16 cellular contexts compared by ENCODE assay signal in genomic region chr3:30521156-30521555, GRCh38.
DNase-seq lines count a peak whose midpoint lies in the region; ATAC-seq and TF ChIP-seq lines count a peak whose summit lies in the region.
"Had no signal": no experiment of that assay in that cellular context is flagged by ENCODE, and none has a peak within 500 bp of the region (broad histone marks: within the 10 kb centered on the region; RNA-seq: fewer than 3 reads in every experiment).

No MANE protein-coding gene starts in this region.

- no peaks in the 10 kb centered on the region for H3K79me2 ChIP-seq in mesendoderm (ENCODE audit: control insufficient read depth, insufficient read depth, low read length)

- intact Hi-C loops in right cardiac atrium (cut with DNase I) = loop anchor here in 3 of 4 donors (10.0 kb wide), 4 partner anchors 54 to 164 kb away; partner anchors contain the start of gene TGFBR2 (in 1 of the 3)
- intact Hi-C loops in lower lobe of right lung (cut with DNase I) = no loop called here

- H3K9me3 ChIP-seq in right atrium auricular region (no peaks in the 10 kb centered on the region), right cardiac atrium (ENCODE audit: control insufficient read depth, low read length) (no peaks in the 10 kb centered on the region), lower lobe of right lung (no peaks in the 10 kb centered on the region), subcutaneous abdominal adipose tissue (ENCODE audit: control insufficient read depth in 5 of 5, low read length in 5 of 5) (no peaks in the 10 kb centered on the region)
- H3K9me3 ChIP-seq: A549, Caco-2 had no signal

- H2BK120ac ChIP-seq in mesendoderm (ENCODE audit: low read depth, low read length) = no peak overlapping the region

- no peak overlapping the region for H3K4me2 ChIP-seq in mesendoderm (ENCODE audit: low read length)
- H3K4me2 ChIP-seq: A549, PC-9 had no signal

- no peak overlapping the region for H4K8ac ChIP-seq in mesendoderm (ENCODE audit: low read depth, low read length)

- peak overlapping the region; percentile 24 to 74 for H3K27ac ChIP-seq in right atrium auricular region
- no peak overlapping the region for H3K27ac ChIP-seq in right cardiac atrium (ENCODE audit: low read length)
- H3K27ac ChIP-seq in lower lobe of right lung = peak overlapping the region; percentile 69
- H3K27ac ChIP-seq in subcutaneous abdominal adipose tissue (ENCODE audit: low read depth, low read length) = peak overlapping the region; percentile 57
- H3K27ac ChIP-seq in mesendoderm (ENCODE audit: low read depth, low read length) = no peak overlapping the region
- H3K27ac ChIP-seq: PC-9 had no signal

- no peak overlapping the region for H3K4ac ChIP-seq in mesendoderm (ENCODE audit: low read depth, low read length)

- H3K23ac ChIP-seq in mesendoderm (ENCODE audit: low read length) = no peak overlapping the region

- no peak overlapping the region for H2AK5ac ChIP-seq in mesendoderm (ENCODE audit: low read length)

- ATAC-seq in right cardiac atrium (no peak), lower lobe of right lung (no peak), GM18873 (IDR thresholded peaks at IDR 0.05; ENCODE audit: low FRiP score, unreplicated experiment) (no peak)
- ATAC-seq: A549 had no signal

- H3K79me1 ChIP-seq in mesendoderm (ENCODE audit: low read length) = no peaks in the 10 kb centered on the region

- H3K27me3 ChIP-seq in right atrium auricular region (no peaks in the 10 kb centered on the region), right cardiac atrium (ENCODE audit: control insufficient read depth, insufficient read depth) (no peaks in the 10 kb centered on the region), lower lobe of right lung (ENCODE audit: low read depth) (no peaks in the 10 kb centered on the region), subcutaneous abdominal adipose tissue (ENCODE audit: control insufficient read depth in 5 of 5, insufficient read depth in 4 of 5, low read length in 5 of 5) (no peaks in the 10 kb centered on the region), mesendoderm (ENCODE audit: insufficient read depth, low read length, poor library complexity) (no peaks in the 10 kb centered on the region)

- H3K9ac ChIP-seq in subcutaneous abdominal adipose tissue (ENCODE audit: low read length in 5 of 5) = peak overlapping the region in 1 of 5 donors; percentile 40
- no peak overlapping the region for H3K9ac ChIP-seq in mesendoderm (ENCODE audit: low read length)

- H3K4me1 ChIP-seq in right atrium auricular region = peaks cover 0 to 48% of the 10 kb centered on the region in 2 donors
- H3K4me1 ChIP-seq in right cardiac atrium (ENCODE audit: control insufficient read depth, insufficient read depth, low read length) = peaks cover 6% of the 10 kb centered on the region
- peaks cover 61% of the 10 kb centered on the region for H3K4me1 ChIP-seq in lower lobe of right lung
- peaks cover 7 to 26% (median 14%) of the 10 kb centered on the region in 5 donors for H3K4me1 ChIP-seq in subcutaneous abdominal adipose tissue (ENCODE audit: control insufficient read depth in 5 of 5, insufficient read depth in 5 of 5, low read length in 5 of 5)
- H3K4me1 ChIP-seq in mesendoderm (ENCODE audit: control insufficient read depth, low read depth, low read length) = no peaks in the 10 kb centered on the region
- H3K4me1 ChIP-seq: Caco-2 had no signal

- H3K4me3 ChIP-seq in right atrium auricular region (no peak overlapping the region), right cardiac atrium (ENCODE audit: low read length) (no peak overlapping the region), lower lobe of right lung (no peak overlapping the region), subcutaneous abdominal adipose tissue (ENCODE audit: low read depth in 1 of 5, low read length in 5 of 5) (no peak overlapping the region), mesendoderm (ENCODE audit: low read length) (no peak overlapping the region)
- H3K4me3 ChIP-seq: A549, PC-9 had no signal

- DNase-seq in right atrium auricular region (ENCODE audit: low spot score) = no peak
- no peak for DNase-seq in right cardiac atrium
- no peak for DNase-seq in lower lobe of right lung
- no peak for DNase-seq in mesendoderm
- no peak for DNase-seq in medulla oblongata (ENCODE audit: extremely low spot score)
- DNase-seq: Caco-2, H7, Kasumi-1, NCI-H1930, NCI-H2171, NCI-H446 treated with DMSO at 0.1 percent for 48 hours, NCI-H774, PC-9 had no signal

- H2BK5ac ChIP-seq in mesendoderm (ENCODE audit: low read length) = no peak overlapping the region

- H3K56ac ChIP-seq in mesendoderm (ENCODE audit: low read length) = no peak overlapping the region

- no peak for TF ChIP-seq CTCF in right atrium auricular region (IDR thresholded peaks at IDR 0.05)
- no peak for TF ChIP-seq CTCF in lower lobe of right lung (IDR thresholded peaks at IDR 0.05)

- no peak overlapping the region for H2BK15ac ChIP-seq in mesendoderm (replicated peaks; ENCODE audit: low read depth)

- H3K36me3 ChIP-seq in right atrium auricular region = no peaks in the 10 kb centered on the region
- H3K36me3 ChIP-seq in lower lobe of right lung = no peaks in the 10 kb centered on the region
- no peaks in the 10 kb centered on the region for H3K36me3 ChIP-seq in subcutaneous abdominal adipose tissue (ENCODE audit: control insufficient read depth in 5 of 5, insufficient read depth in 5 of 5, low read length in 5 of 5)
- H3K36me3 ChIP-seq in mesendoderm (ENCODE audit: control insufficient read depth, insufficient read depth, low read length) = no peaks in the 10 kb centered on the region

- H3K18ac ChIP-seq in mesendoderm (ENCODE audit: low read length) = no peak overlapping the region

- no peak overlapping the region for H4K5ac ChIP-seq in mesendoderm (ENCODE audit: low read length)

- 97% methylated on average over 1 of the region's 1 CpG for WGBS in right cardiac atrium
- WGBS in mesendoderm (ENCODE audit: extremely low coverage, insufficient coverage, low lambda C conversion rate) = no CpG with 5 or more reads among the region's 1 CpG

Comparison
In these comparisons a context has a peak if more than half of its experiments do, and no peak if none do; other contexts are left out.
1. H3K27ac ChIP-seq: peak in right atrium auricular region (2 of 2), lower lobe of right lung (single experiment) and subcutaneous abdominal adipose tissue (single experiment); none in right cardiac atrium (single experiment) and mesendoderm (single experiment).